22 cellular contexts compared by ENCODE assay signal in genomic region chr13:113161433-113161832, GRCh38. TPM values are rescaled to one million over a fixed set of nuclear protein-coding genes. Genes with fewer than 3 reads are reported as not detected.
DNase-seq lines count a peak whose midpoint lies in the region; ATAC-seq and TF ChIP-seq lines count a peak whose summit lies in the region.
"Had no signal": no experiment of that assay in that cellular context is flagged by ENCODE, and none has a peak within 500 bp of the region (broad histone marks: within the 10 kb centered on the region; RNA-seq: fewer than 3 reads in every experiment).

No MANE protein-coding gene starts in this region.

- H3K27ac Mint-ChIP-seq in activated CD4-positive, alpha-beta T cell treated with anti-CD3 and anti-CD28 coated beads, Interleukin-2, amount 10 ng/mL, durations not matched to agents 24 days and 14 days: peak overlapping the region; percentile 75
- H3K27ac Mint-ChIP-seq in GM23338: no peak overlapping the region
- peak overlapping the region; percentile 60 for H3K27ac Mint-ChIP-seq in activated T-helper 2 cell treated with anti-CD3 and anti-CD28 coated beads, Interferon-gamma antibody, Interleukin-2, Interleukin-4, amounts not matched to agents 10 μg/mL and 5 μg/mL and 100 μg/mL, durations not matched to agents 14 hours and 24 hours and 36 hours
- no peak overlapping the region for H3K27ac Mint-ChIP-seq in natural killer cell treated with Interleukin-12 subunit alpha and Interleukin-12 subunit beta and Interleukin-15 and Interleukin-18, amount 100 ng/mL, for 72 hours
- H3K27ac Mint-ChIP-seq: type B pancreatic cell had no signal

- H3K9me2 ChIP-seq in GM23338 (ENCODE audit: insufficient read depth): no peaks in the 10 kb centered on the region

- TF ChIP-seq POLR2A in erythroblast (IDR thresholded peaks at IDR 0.05; ENCODE audit: low read length): no peak

- no peak overlapping the region for H3K4me2 ChIP-seq in GM23338

- peak overlapping the region; percentile 59 for H3K4me3 Mint-ChIP-seq in activated CD4-positive, alpha-beta T cell treated with anti-CD3 and anti-CD28 coated beads, Interleukin-2, amount 10 ng/mL, durations not matched to agents 24 days and 14 days
- no peak overlapping the region; the same call in 2 of the 3 replicates for H3K4me3 Mint-ChIP-seq in GM23338
- peak overlapping the region; percentile 58 for H3K4me3 Mint-ChIP-seq in activated T-helper 2 cell treated with anti-CD3 and anti-CD28 coated beads, Interferon-gamma antibody, Interleukin-2, Interleukin-4, amounts not matched to agents 10 μg/mL and 5 μg/mL and 100 μg/mL, durations not matched to agents 14 hours and 24 hours and 36 hours (ENCODE audit: low read depth)
- H3K4me3 Mint-ChIP-seq in natural killer cell treated with Interleukin-12 subunit alpha and Interleukin-12 subunit beta and Interleukin-15 and Interleukin-18, amount 100 ng/mL, for 72 hours: peak overlapping the region; percentile 66
- H3K4me3 Mint-ChIP-seq: type B pancreatic cell had no signal

- peaks cover 4% of the 10 kb centered on the region for H3K9me3 Mint-ChIP-seq in activated CD4-positive, alpha-beta T cell treated with anti-CD3 and anti-CD28 coated beads, Interleukin-2, amount 10 ng/mL, durations not matched to agents 24 days and 14 days
- H3K9me3 Mint-ChIP-seq in GM23338: no peaks in the 10 kb centered on the region
- peaks cover 4% of the 10 kb centered on the region for H3K9me3 Mint-ChIP-seq in activated T-helper 2 cell treated with anti-CD3 and anti-CD28 coated beads, Interferon-gamma antibody, Interleukin-2, Interleukin-4, amounts not matched to agents 10 μg/mL and 5 μg/mL and 100 μg/mL, durations not matched to agents 14 hours and 24 hours and 36 hours
- H3K9me3 Mint-ChIP-seq in natural killer cell treated with Interleukin-12 subunit alpha and Interleukin-12 subunit beta and Interleukin-15 and Interleukin-18, amount 100 ng/mL, for 72 hours: no peaks in the 10 kb centered on the region

- H4K20me1 ChIP-seq in GM23338 (replicated peaks; ENCODE audit: insufficient read depth): no peaks in the 10 kb centered on the region

- H3K4me3 ChIP-seq in GM23338: no peak overlapping the region
- H3K4me3 ChIP-seq: adrenal gland, esophagus squamous epithelium had no signal

- H3K36me3 Mint-ChIP-seq in activated CD4-positive, alpha-beta T cell treated with anti-CD3 and anti-CD28 coated beads, Interleukin-2, amount 10 ng/mL, durations not matched to agents 24 days and 14 days (ENCODE audit: low read depth): peaks cover 2% of the 10 kb centered on the region
- H3K36me3 Mint-ChIP-seq in GM23338 (ENCODE audit: low read depth): no peaks in the 10 kb centered on the region
- no peaks in the 10 kb centered on the region for H3K36me3 Mint-ChIP-seq in activated T-helper 2 cell treated with anti-CD3 and anti-CD28 coated beads, Interferon-gamma antibody, Interleukin-2, Interleukin-4, amounts not matched to agents 10 μg/mL and 5 μg/mL and 100 μg/mL, durations not matched to agents 14 hours and 24 hours and 36 hours (ENCODE audit: low read depth)
- no peaks in the 10 kb centered on the region for H3K36me3 Mint-ChIP-seq in natural killer cell treated with Interleukin-12 subunit alpha and Interleukin-12 subunit beta and Interleukin-15 and Interleukin-18, amount 100 ng/mL, for 72 hours
- H3K36me3 Mint-ChIP-seq: type B pancreatic cell had no signal

- peaks cover 23% of the 10 kb centered on the region for H3K4me1 Mint-ChIP-seq in activated CD4-positive, alpha-beta T cell treated with anti-CD3 and anti-CD28 coated beads, Interleukin-2, amount 10 ng/mL, durations not matched to agents 24 days and 14 days
- peaks cover 35% of the 10 kb centered on the region for H3K4me1 Mint-ChIP-seq in GM23338
- H3K4me1 Mint-ChIP-seq in activated T-helper 2 cell treated with anti-CD3 and anti-CD28 coated beads, Interferon-gamma antibody, Interleukin-2, Interleukin-4, amounts not matched to agents 10 μg/mL and 5 μg/mL and 100 μg/mL, durations not matched to agents 14 hours and 24 hours and 36 hours (ENCODE audit: low read depth): peaks cover 19% of the 10 kb centered on the region
- peaks cover 24 to 34% of the 10 kb centered on the region in 2 donors for H3K4me1 Mint-ChIP-seq in natural killer cell treated with Interleukin-12 subunit alpha and Interleukin-12 subunit beta and Interleukin-15 and Interleukin-18, amount 100 ng/mL, for 72 hours (ENCODE audit: low read depth in 2 of 2)

- peak overlapping the region; percentile 72; the same call in 1 of the 2 replicates for H2AFZ ChIP-seq in GM23338

- no peak overlapping the region for H3K27ac ChIP-seq in GM23338 (ENCODE audit: low read depth)
- H3K27ac ChIP-seq: adrenal gland, esophagus squamous epithelium had no signal

- peaks cover 12% of the 10 kb centered on the region; the same call in 1 of the 2 replicates for H3K4me1 ChIP-seq in GM23338 (ENCODE audit: insufficient read depth)
- H3K4me1 ChIP-seq: adrenal gland, esophagus squamous epithelium had no signal

- no peaks in the 10 kb centered on the region for H3K27me3 ChIP-seq in GM23338 (ENCODE audit: insufficient read depth)
- H3K27me3 ChIP-seq: adrenal gland had no signal

- H3K79me2 ChIP-seq in GM23338 (replicated peaks; ENCODE audit: insufficient read depth): no peaks in the 10 kb centered on the region

- DNase-seq in activated CD4-positive, alpha-beta T cell treated with anti-CD3 and anti-CD28 coated beads, Interleukin-2, amount 10 ng/mL, durations not matched to agents 24 days and 14 days: no peak
- no peak for DNase-seq in activated CD4-positive, alpha-beta T cell treated with anti-CD3 and anti-CD28 coated beads for 4 hours
- DNase-seq in GM23338 (ENCODE audit: low spot score) (no peak), NAMALWA (ENCODE audit: low spot score) (no peak), left ventricle myocardium superior (no peak), erythroblast (lab: John Stamatoyannopoulos, UW) (no peak)
- no peak for DNase-seq in activated T-helper 2 cell treated with anti-CD3 and anti-CD28 coated beads, Interferon-gamma antibody, Interleukin-2, Interleukin-4, amounts not matched to agents 10 μg/mL and 5 μg/mL and 100 μg/mL, durations not matched to agents 14 hours and 24 hours and 36 hours (ENCODE audit: low spot score)
- DNase-seq in natural killer cell treated with Interleukin-12 subunit alpha and Interleukin-12 subunit beta and Interleukin-15 and Interleukin-18, amount 100 ng/mL, for 72 hours (ENCODE audit: low spot score): no peak
- DNase-seq: activated CD8-positive, alpha-beta memory T cell treated with anti-CD3 and anti-CD28 coated beads, Interleukin-2, amount 50 U/mL, for 4 hours; adrenal gland; C1 segment of cervical spinal cord; DMS79; esophagus squamous epithelium; NCI-H2081 treated with DMSO at 0.1 percent for 48 hours; NCI-H524 treated with DMSO at 0.1 percent for 48 hours; occipital lobe; Right ventricle myocardium superior; stimulated activated naive CD4-positive, alpha-beta T cell treated with Interleukin-2 at 50 U/mL for 16 hours had no signal

- peaks cover 4% of the 10 kb centered on the region for H3K27me3 Mint-ChIP-seq in activated CD4-positive, alpha-beta T cell treated with anti-CD3 and anti-CD28 coated beads, Interleukin-2, amount 10 ng/mL, durations not matched to agents 24 days and 14 days
- peaks cover 10% of the 10 kb centered on the region for H3K27me3 Mint-ChIP-seq in GM23338 (ENCODE audit: insufficient read depth, low read depth, poor library complexity)
- H3K27me3 Mint-ChIP-seq in activated T-helper 2 cell treated with anti-CD3 and anti-CD28 coated beads, Interferon-gamma antibody, Interleukin-2, Interleukin-4, amounts not matched to agents 10 μg/mL and 5 μg/mL and 100 μg/mL, durations not matched to agents 14 hours and 24 hours and 36 hours (ENCODE audit: low read depth): peaks cover 4% of the 10 kb centered on the region
- H3K27me3 Mint-ChIP-seq in natural killer cell treated with Interleukin-12 subunit alpha and Interleukin-12 subunit beta and Interleukin-15 and Interleukin-18, amount 100 ng/mL, for 72 hours: no peaks in the 10 kb centered on the region

- no peaks in the 10 kb centered on the region for H3F3A ChIP-seq in GM23338 (replicated peaks; ENCODE audit: low read depth)

- intact Hi-C loops in activated CD4-positive, alpha-beta T cell treated with anti-CD3 and anti-CD28 coated beads, Interleukin-2, amount 10 ng/mL, durations not matched to agents 24 days and 14 days (cut with micrococcal nuclease): no loop called here
- intact Hi-C loops in activated T-helper 2 cell treated with anti-CD3 and anti-CD28 coated beads, Interferon-gamma antibody, Interleukin-2, Interleukin-4, amounts not matched to agents 10 μg/mL and 5 μg/mL and 100 μg/mL, durations not matched to agents 14 hours and 24 hours and 36 hours (cut with micrococcal nuclease): no loop called here
- intact Hi-C loops in left ventricle myocardium superior (cut with micrococcal nuclease): no loop called here

- no peak for TF ChIP-seq CTCF in GM23338 (conservative IDR thresholded peaks at IDR 0.05; ENCODE audit: low read depth in 2 of 2)

- no peaks in the 10 kb centered on the region for H3K36me3 ChIP-seq in GM23338 (ENCODE audit: insufficient read depth)
- H3K36me3 ChIP-seq: adrenal gland, esophagus squamous epithelium had no signal

- no peak; the same call in 2 of the 3 replicates for ATAC-seq in GM23338
- ATAC-seq in natural killer cell treated with Interleukin-12 subunit alpha and Interleukin-12 subunit beta and Interleukin-15 and Interleukin-18, amount 100 ng/mL, for 72 hours: no peak
- ATAC-seq in left ventricle myocardium superior: no peak
- ATAC-seq: right cardiac atrium had no signal

RNA-seq across cellular contexts. Expression of gene PROZ, which starts 3.0 kb away (rescaled TPM):
- total RNA-seq in activated CD4-positive, alpha-beta T cell treated with anti-CD3 and anti-CD28 coated beads, Interleukin-2, amount 10 ng/mL, durations not matched to agents 24 days and 14 days: not detected in 2 replicates
- not detected in 2 replicates for total RNA-seq in GM23338 (2014; rRNA removed; shearing (Covaris generic))
- 0.21 and 0.53 TPM in 2 replicates for polyA plus RNA-seq in GM23338 (2016; fragmentation: Nextera tagmentation; extraction: Ambion mirVana)
- not detected in 2 replicates for total RNA-seq in activated T-helper 2 cell treated with anti-CD3 and anti-CD28 coated beads, Interferon-gamma antibody, Interleukin-2, Interleukin-4, amounts not matched to agents 10 μg/mL and 5 μg/mL and 100 μg/mL, durations not matched to agents 14 hours and 24 hours and 36 hours
- total RNA-seq in natural killer cell treated with Interleukin-12 subunit alpha and Interleukin-12 subunit beta and Interleukin-15 and Interleukin-18, amount 100 ng/mL, for 72 hours: not detected
- not detected for total RNA-seq in left ventricle myocardium superior
- total RNA-seq: A673, adrenal gland, esophagus squamous epithelium, glomerular endothelial cell, occipital lobe, Right ventricle myocardium superior had no signal
- polyA plus RNA-seq: adrenal gland had no signal

RNA-seq across cellular contexts. Expression of gene F10, which starts 38.8 kb away (rescaled TPM):
- not detected in 2 replicates for total RNA-seq in activated CD4-positive, alpha-beta T cell treated with anti-CD3 and anti-CD28 coated beads, Interleukin-2, amount 10 ng/mL, durations not matched to agents 24 days and 14 days
- total RNA-seq in GM23338 (2014; rRNA removed; shearing (Covaris generic)): 0.76 and 1.0 TPM in 2 replicates
- 1.6 and 1.7 TPM in 2 replicates for polyA plus RNA-seq in GM23338 (2016; fragmentation: Nextera tagmentation; extraction: Ambion mirVana)
- not detected in 2 replicates for total RNA-seq in activated T-helper 2 cell treated with anti-CD3 and anti-CD28 coated beads, Interferon-gamma antibody, Interleukin-2, Interleukin-4, amounts not matched to agents 10 μg/mL and 5 μg/mL and 100 μg/mL, durations not matched to agents 14 hours and 24 hours and 36 hours
- total RNA-seq in natural killer cell treated with Interleukin-12 subunit alpha and Interleukin-12 subunit beta and Interleukin-15 and Interleukin-18, amount 100 ng/mL, for 72 hours: not detected
- 7.1 TPM for total RNA-seq in left ventricle myocardium superior
- total RNA-seq: A673, glomerular endothelial cell had no signal

RNA-seq across cellular contexts. Expression of gene PCID2, which starts 47.0 kb away (rescaled TPM):
- total RNA-seq in activated CD4-positive, alpha-beta T cell treated with anti-CD3 and anti-CD28 coated beads, Interleukin-2, amount 10 ng/mL, durations not matched to agents 24 days and 14 days: 83.6 and 87.1 TPM in 2 replicates
- 107 and 110 TPM in 2 replicates for total RNA-seq in GM23338 (2014; rRNA removed; shearing (Covaris generic))
- 77.2 and 79.6 TPM in 2 replicates for polyA plus RNA-seq in GM23338 (2016; fragmentation: Nextera tagmentation; extraction: Ambion mirVana)
- total RNA-seq in activated T-helper 2 cell treated with anti-CD3 and anti-CD28 coated beads, Interferon-gamma antibody, Interleukin-2, Interleukin-4, amounts not matched to agents 10 μg/mL and 5 μg/mL and 100 μg/mL, durations not matched to agents 14 hours and 24 hours and 36 hours: 67.1 and 67.6 TPM in 2 replicates
- total RNA-seq in natural killer cell treated with Interleukin-12 subunit alpha and Interleukin-12 subunit beta and Interleukin-15 and Interleukin-18, amount 100 ng/mL, for 72 hours: 10 to 100 TPM; 29.4 to 68.3 TPM
- 61.3 TPM for total RNA-seq in left ventricle myocardium superior

RNA-seq across cellular contexts. Expression of gene CUL4A, which starts 48.0 kb away (rescaled TPM):
- total RNA-seq in activated CD4-positive, alpha-beta T cell treated with anti-CD3 and anti-CD28 coated beads, Interleukin-2, amount 10 ng/mL, durations not matched to agents 24 days and 14 days: 88.5 and 92.5 TPM in 2 replicates
- total RNA-seq in GM23338 (2014; rRNA removed; shearing (Covaris generic)): 121 and 195 TPM in 2 replicates
- 64.2 and 67.5 TPM in 2 replicates for polyA plus RNA-seq in GM23338 (2016; fragmentation: Nextera tagmentation; extraction: Ambion mirVana)
- total RNA-seq in activated T-helper 2 cell treated with anti-CD3 and anti-CD28 coated beads, Interferon-gamma antibody, Interleukin-2, Interleukin-4, amounts not matched to agents 10 μg/mL and 5 μg/mL and 100 μg/mL, durations not matched to agents 14 hours and 24 hours and 36 hours: 83.3 and 83.8 TPM in 2 replicates
- 10 to 100 TPM; 51.4 to 86.2 TPM for total RNA-seq in natural killer cell treated with Interleukin-12 subunit alpha and Interleukin-12 subunit beta and Interleukin-15 and Interleukin-18, amount 100 ng/mL, for 72 hours
- total RNA-seq in left ventricle myocardium superior: 160 TPM

RNA-seq across cellular contexts. Expression of gene F7, which starts 55.8 kb away (rescaled TPM):
- total RNA-seq in activated CD4-positive, alpha-beta T cell treated with anti-CD3 and anti-CD28 coated beads, Interleukin-2, amount 10 ng/mL, durations not matched to agents 24 days and 14 days: not detected in 2 replicates
- 0.16 and 0.24 TPM in 2 replicates for total RNA-seq in GM23338 (2014; rRNA removed; shearing (Covaris generic))
- polyA plus RNA-seq in GM23338 (2016; fragmentation: Nextera tagmentation; extraction: Ambion mirVana): 0.16 and 0.21 TPM in 2 replicates
- not detected in 2 replicates for total RNA-seq in activated T-helper 2 cell treated with anti-CD3 and anti-CD28 coated beads, Interferon-gamma antibody, Interleukin-2, Interleukin-4, amounts not matched to agents 10 μg/mL and 5 μg/mL and 100 μg/mL, durations not matched to agents 14 hours and 24 hours and 36 hours
- total RNA-seq in natural killer cell treated with Interleukin-12 subunit alpha and Interleukin-12 subunit beta and Interleukin-15 and Interleukin-18, amount 100 ng/mL, for 72 hours: not detected
- not detected for total RNA-seq in left ventricle myocardium superior
- total RNA-seq: A673, esophagus squamous epithelium, glomerular endothelial cell had no signal
- polyA plus RNA-seq: right cardiac atrium had no signal

Comparison
In these comparisons a context has a peak if more than half of its experiments do, and no peak if none do; other contexts are left out.
1. H3K27ac Mint-ChIP-seq: peak in activated CD4-positive, alpha-beta T cell treated with anti-CD3 and anti-CD28 coated beads, Interleukin-2, amount 10 ng/mL, durations not matched to agents 24 days and 14 days (single experiment) and activated T-helper 2 cell treated with anti-CD3 and anti-CD28 coated beads, Interferon-gamma antibody, Interleukin-2, Interleukin-4, amounts not matched to agents 10 μg/mL and 5 μg/mL and 100 μg/mL, durations not matched to agents 14 hours and 24 hours and 36 hours (single experiment); none in GM23338 (single experiment) and natural killer cell treated with Interleukin-12 subunit alpha and Interleukin-12 subunit beta and Interleukin-15 and Interleukin-18, amount 100 ng/mL, for 72 hours (0 of 2).